Comparison of ENCODE assay signal across 29 cellular contexts in the genomic region with DNA sequence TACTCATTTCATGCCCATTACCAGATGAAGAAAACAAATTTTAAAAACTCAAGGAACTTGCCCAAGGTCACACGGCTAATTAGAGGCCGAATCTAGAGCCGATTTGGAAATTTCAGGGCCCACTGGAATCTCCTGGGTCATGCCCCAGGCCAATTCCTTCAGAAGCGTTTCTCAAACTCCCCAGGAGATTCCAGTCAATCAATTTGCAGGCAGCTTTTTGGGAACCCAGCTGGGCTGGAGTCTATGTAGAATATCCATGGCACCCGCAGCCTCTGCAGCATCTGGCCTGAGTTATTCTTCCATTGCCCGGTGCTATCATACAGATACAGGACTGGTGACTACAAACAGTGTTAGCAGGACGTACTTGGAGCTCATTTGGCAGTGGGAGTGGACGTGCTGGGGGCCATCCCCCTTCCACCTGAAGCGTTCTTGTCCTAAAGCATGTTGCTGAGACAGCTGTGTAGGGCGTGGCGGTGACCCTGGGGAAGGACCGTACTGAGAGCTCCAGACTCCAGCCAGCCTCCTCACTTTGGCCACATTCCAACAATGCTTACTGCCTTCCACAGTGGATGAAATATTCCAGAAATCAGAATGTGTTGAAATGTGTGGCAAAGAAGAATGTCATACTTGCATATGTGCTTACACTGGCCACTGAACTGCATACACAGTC. TPM values are rescaled to one million over a fixed set of nuclear protein-coding genes. Genes with fewer than 3 reads are reported as not detected.
DNase-seq lines count a peak whose midpoint lies in the region; ATAC-seq, FAIRE-seq and TF ChIP-seq lines count a peak whose summit lies in the region.
"Had no signal": no experiment of that assay in that cellular context is flagged by ENCODE, and none has a peak within 500 bp of the region (broad histone marks: within the 10 kb centered on the region; RNA-seq: fewer than 3 reads in every experiment).

No MANE protein-coding gene starts in this region.

- intact Hi-C loops in right lobe of liver (cut with DNase I): loop anchor here in 1 of 2 donors (5.0 kb wide), 1 partner anchor 110 kb away; no protein-coding TSS in a partner anchor
- intact Hi-C loops in HepG2 (cut with micrococcal nuclease; ENCODE audit: unreplicated experiment): no loop called here

- no peak overlapping the region for H3K9ac ChIP-seq in HepG2 (ENCODE audit: insufficient read depth, low read depth, low read length)
- H3K9ac ChIP-seq: BLaER1, GM23248 had no signal

- no peaks in the 10 kb centered on the region for H3K27me3 Mint-ChIP-seq in naive B cell
- H3K27me3 Mint-ChIP-seq: IgD-negative memory B cell had no signal

- H3K36me3 ChIP-seq in right lobe of liver (no peaks in the 10 kb centered on the region), HepG2 (replicated peaks in 1 of 2; ENCODE audit: control insufficient read depth in 1 of 2, insufficient read depth in 2 of 2, low read length in 2 of 2) (no peaks in the 10 kb centered on the region)
- H3K36me3 ChIP-seq: HAP-1, MG63 had no signal

- H2AFZ ChIP-seq in HepG2 (ENCODE audit: low read length): no peak overlapping the region
- H2AFZ ChIP-seq: GM23248 had no signal

- H3K4me1 Mint-ChIP-seq in naive B cell: peaks cover 35 to 62% (median 54%) of the 10 kb centered on the region in 3 donors

- BruUV-seq in HepG2 (replicated peaks; lab: Mats Ljungman, UMichigan): no TSS peak

- WGBS in right lobe of liver (ENCODE audit: insufficient coverage, low coverage, low lambda C conversion rate, missing lambda C conversion rate): 67% methylated on average over 6 of the region's 12 CpGs
- 3% methylated on average over 8 of the region's 12 CpGs for WGBS in HepG2 (ENCODE audit: low lambda C conversion rate)

- H3K4me1 ChIP-seq in right lobe of liver (no peaks in the 10 kb centered on the region), HepG2 (ENCODE audit: insufficient read depth, low read length) (peaks cover 12% of the 10 kb centered on the region; the same call in 1 of the 2 replicates)
- H3K4me1 ChIP-seq: A549, HAP-1 had no signal

- H3K79me2 ChIP-seq in HepG2 (ENCODE audit: insufficient read depth, low read length): no peaks in the 10 kb centered on the region

- in situ Hi-C loops in HepG2 (cut with HindIII; ENCODE audit: extremely low pct_ligation_motif_present, low pct_unique_long_range_greater_than_20kb): loop anchor here (5.0 kb wide), 1 partner anchor 110 kb away; no protein-coding TSS in a partner anchor

- no peak overlapping the region for H3K4me3 Mint-ChIP-seq in naive B cell
- H3K4me3 Mint-ChIP-seq: CD8-positive, alpha-beta T cell had no signal

- no peak overlapping the region for H3K27ac ChIP-seq in right lobe of liver
- no peak overlapping the region for H3K27ac ChIP-seq in HepG2 (ENCODE audit: extremely low read length, insufficient read depth, low read length)
- H3K27ac ChIP-seq: A549, BLaER1, GM23248, HL-60 had no signal

- no peaks in the 10 kb centered on the region for H4K20me1 ChIP-seq in HepG2 (ENCODE audit: insufficient read depth, low read length)

- TF ChIP-seq CTCF in right lobe of liver (IDR thresholded peaks at IDR 0.05): no peak
- no peak for TF ChIP-seq CTCF in HepG2 (CRISPR knock-in tag; IDR thresholded peaks at IDR 0.05)
- TF ChIP-seq CTCF in choroid plexus epithelial cell (conservative IDR thresholded peaks at IDR 0.05; ENCODE audit: low read depth, low read length): no peak

- H3K36me3 Mint-ChIP-seq in naive B cell: no peaks in the 10 kb centered on the region
- H3K36me3 Mint-ChIP-seq: IgD-negative memory B cell had no signal

- FAIRE-seq in HepG2 (lab: Jason Lieb, UNC): no peak
- FAIRE-seq: A549, GM12878, GM19239 had no signal

- H3K27ac Mint-ChIP-seq in naive B cell: peak overlapping the region in 4 of 6 donors; percentile 24 to 88 (median 46)
- H3K27ac Mint-ChIP-seq: CD8-positive, alpha-beta T cell had no signal

- CTCF ChIA-PET in HepG2 (lab: Yijun Ruan, JAX; ENCODE audit: low intra/inter-chr PET ratio, low total read pairs): interaction anchor here (3.2 kb wide), 1 partner anchor 112 kb away, joined by 20 read pairs; no protein-coding TSS in a partner anchor

- H3K9me3 ChIP-seq in right lobe of liver (no peaks in the 10 kb centered on the region), HepG2 (ENCODE audit: low read length) (no peaks in the 10 kb centered on the region)
- H3K9me3 ChIP-seq: A549, BLaER1, HAP-1, MG63 had no signal

- H3K4me2 ChIP-seq in HepG2 (ENCODE audit: low read depth, low read length): no peak overlapping the region
- H3K4me2 ChIP-seq: A549, BLaER1 had no signal

- POLR2A ChIA-PET in HepG2 (lab: Yijun Ruan, JAX): no interaction called here

- DNase-seq in right lobe of liver: peak in 2 of 3 donors; percentile 11 to 28
- DNase-seq in HepG2 (ENCODE audit: low spot score): no peak
- peak; percentile 35 for DNase-seq in choroid plexus epithelial cell (ENCODE audit: low read depth)
- DNase-seq in naive B cell: no peak
- no peak for DNase-seq in germinal center (ENCODE audit: low spot score)
- DNase-seq in T-helper 2 cell: no peak
- no peak for DNase-seq in NOMO-1 treated with DMSO at 0.1 percent for 48 hours (lab: John Stamatoyannopoulos, UW; ENCODE audit: unreplicated experiment)
- DNase-seq: Calu3; CD8-positive, alpha-beta T cell; DMS53; EL; GM23248; Kasumi-1; MG63; NCI-H1092 treated with DMSO at 0.1 percent for 48 hours; NCI-H2081; NCI-H510A; NCI-H774; PC-3; RPMI8226; SIG-M5 had no signal

- H3K9me3 Mint-ChIP-seq in naive B cell: no peaks in the 10 kb centered on the region
- H3K9me3 Mint-ChIP-seq: CD8-positive, alpha-beta T cell; IgD-negative memory B cell had no signal

- H3K27me3 ChIP-seq in right lobe of liver (no peaks in the 10 kb centered on the region), HepG2 (ENCODE audit: control insufficient read depth in 1 of 2, insufficient read depth in 2 of 2, low read length in 2 of 2) (peaks cover 4 to 36% of the 10 kb centered on the region in 2 experiments; a peak in 3 of 5 replicates)
- H3K27me3 ChIP-seq: BLaER1 had no signal

- no peak for TF ChIP-seq EP300 in HepG2 (IDR thresholded peaks at IDR 0.05; ENCODE audit: low read depth in 2 of 2, low read length in 2 of 2)
- no peak for TF ChIP-seq EP300 in HepG2 (CRISPR knock-in tag; IDR thresholded peaks at IDR 0.05; ENCODE audit: borderline replicate concordance)

- no peak for ATAC-seq in right lobe of liver
- ATAC-seq in HepG2: no peak
- ATAC-seq in naive B cell (ENCODE audit: low read depth in 2 of 2): no peak
- ATAC-seq: A549; CD8-positive, alpha-beta T cell; GM12878; PC-3 had no signal

- no peak for TF ChIP-seq RAD21 in HepG2 (CRISPR knock-in tag; IDR thresholded peaks at IDR 0.05)

- no peak overlapping the region for H3K4me3 ChIP-seq in right lobe of liver
- no peak overlapping the region for H3K4me3 ChIP-seq in HepG2 (replicated peaks in 1 of 3; ENCODE audit: insufficient read depth in 1 of 3, low read depth in 2 of 3, low read length in 3 of 3)
- H3K4me3 ChIP-seq in choroid plexus epithelial cell (ENCODE audit: low read depth, low read length): no peak overlapping the region
- H3K4me3 ChIP-seq: A549, BLaER1, GM12878, GM23248, HAP-1, MG63 had no signal

- TF ChIP-seq POLR2A in right lobe of liver (IDR thresholded peaks at IDR 0.05): no peak
- TF ChIP-seq POLR2A in HepG2 (IDR thresholded peaks at IDR 0.05; ENCODE audit: insufficient read depth in 1 of 2, low read depth in 2 of 2, low read length in 2 of 2): no peak

RNA-seq across cellular contexts. Expression of a gene that starts 38.3 kb away (rescaled TPM):
- total RNA-seq in right lobe of liver: 1 to 10 TPM; 3.3 to 9.8 (median 4.8) TPM
- total RNA-seq in HepG2 (2016; rRNA removed; fragmentation: Illumina TruSeq; extraction: Trizol): not detected in 2 replicates
- not detected in 2 replicates for total RNA-seq in HepG2 (2016; cell fraction: cytosol; rRNA removed; fragmentation: Illumina TruSeq; extraction: Trizol; ENCODE audit: low read depth)
- total RNA-seq in HepG2 (2016; cell fraction: insoluble cytoplasmic fraction; rRNA removed; fragmentation: Illumina TruSeq; extraction: Trizol): not detected in 2 replicates
- not detected in 2 replicates for total RNA-seq in HepG2 (2016; cell fraction: membrane; rRNA removed; fragmentation: Illumina TruSeq; extraction: Trizol)
- total RNA-seq in HepG2 (2016; cell fraction: nucleus; rRNA removed; fragmentation: Illumina TruSeq; extraction: Trizol): not detected in 2 replicates
- 0.04 and 0.10 TPM in 2 replicates for polyA plus RNA-seq in HepG2 (2011; rRNA removed)
- 0.08 TPM in 2 replicates for polyA plus RNA-seq in HepG2 (2011; cell fraction: cytosol; rRNA removed)
- 0.06 and 0.12 TPM in 2 replicates for polyA plus RNA-seq in HepG2 (2011; cell fraction: nucleus; rRNA removed)
- 0.09 TPM in 1 of 2 replicates, not detected in the other for polyA plus RNA-seq in HepG2 (2012)
- not detected in 2 replicates for polyA plus RNA-seq in HepG2 (2016; cell fraction: cytosol; fragmentation: Illumina TruSeq; extraction: Trizol; ENCODE audit: low read depth)
- polyA plus RNA-seq in HepG2 (2016; cell fraction: insoluble cytoplasmic fraction; fragmentation: Illumina TruSeq; extraction: Trizol; ENCODE audit: low read depth): not detected in 2 replicates
- not detected in 2 replicates for polyA plus RNA-seq in HepG2 (2016; cell fraction: membrane; fragmentation: Illumina TruSeq; extraction: Trizol; ENCODE audit: low read depth)
- polyA plus RNA-seq in HepG2 (2016; cell fraction: nucleus; fragmentation: Illumina TruSeq; extraction: Trizol; ENCODE audit: insufficient read depth, low read depth): not detected in 2 replicates
- 0.10 and 7.4 TPM in 2 replicates for polyA minus RNA-seq in HepG2 (2011; rRNA and poly(A)+ RNA removed; ENCODE audit: low replicate concordance)
- 0.97 TPM in 1 of 2 replicates, not detected in the other for polyA minus RNA-seq in HepG2 (2011; cell fraction: cytosol; rRNA and poly(A)+ RNA removed)
- not detected in 2 replicates for polyA minus RNA-seq in HepG2 (2011; cell fraction: nucleus; rRNA and poly(A)+ RNA removed)
- polyA plus RNA-seq in naive B cell (ENCODE audit: low read depth in 6 of 6): 10 to 100 TPM; 20.7 to 34.3 (median 25.1) TPM
- total RNA-seq: GM23248, HT1080 had no signal

RNA-seq across cellular contexts. Expression of a gene that starts 58.0 kb away (rescaled TPM):
- total RNA-seq in right lobe of liver (1 to 10 TPM in 5 of 6 experiments, under 1 TPM in 1; 0.88 to 6.8 (median 2.5) TPM), HepG2 (2016; rRNA removed; fragmentation: Illumina TruSeq; extraction: Trizol) (7.9 and 14.2 TPM in 2 replicates)
- total RNA-seq in HepG2 (2016; cell fraction: cytosol; rRNA removed; fragmentation: Illumina TruSeq; extraction: Trizol; ENCODE audit: low read depth): 9.4 and 9.9 TPM in 2 replicates
- total RNA-seq in HepG2 (2016; cell fraction: insoluble cytoplasmic fraction; rRNA removed; fragmentation: Illumina TruSeq; extraction: Trizol): 10.8 and 14.1 TPM in 2 replicates
- 8.0 and 8.6 TPM in 2 replicates for total RNA-seq in HepG2 (2016; cell fraction: membrane; rRNA removed; fragmentation: Illumina TruSeq; extraction: Trizol)
- total RNA-seq in HepG2 (2016; cell fraction: nucleus; rRNA removed; fragmentation: Illumina TruSeq; extraction: Trizol): 5.1 and 9.3 TPM in 2 replicates
- polyA plus RNA-seq in HepG2 (2011; rRNA removed) (26.9 and 27.0 TPM in 2 replicates), naive B cell (ENCODE audit: low read depth in 6 of 6) (not detected)
- 15.9 and 30.0 TPM in 2 replicates for polyA plus RNA-seq in HepG2 (2011; cell fraction: cytosol; rRNA removed)
- 16.3 and 18.8 TPM in 2 replicates for polyA plus RNA-seq in HepG2 (2011; cell fraction: nucleus; rRNA removed)
- 14.9 and 18.1 TPM in 2 replicates for polyA plus RNA-seq in HepG2 (2012)
- 7.3 and 9.3 TPM in 2 replicates for polyA plus RNA-seq in HepG2 (2016; cell fraction: cytosol; fragmentation: Illumina TruSeq; extraction: Trizol; ENCODE audit: low read depth)
- polyA plus RNA-seq in HepG2 (2016; cell fraction: insoluble cytoplasmic fraction; fragmentation: Illumina TruSeq; extraction: Trizol; ENCODE audit: low read depth): 5.5 and 6.2 TPM in 2 replicates
- 4.6 and 6.5 TPM in 2 replicates for polyA plus RNA-seq in HepG2 (2016; cell fraction: membrane; fragmentation: Illumina TruSeq; extraction: Trizol; ENCODE audit: low read depth)
- 9.5 and 10.5 TPM in 2 replicates for polyA plus RNA-seq in HepG2 (2016; cell fraction: nucleus; fragmentation: Illumina TruSeq; extraction: Trizol; ENCODE audit: insufficient read depth, low read depth)
- 10.8 TPM in 1 of 2 replicates, not detected in the other for polyA minus RNA-seq in HepG2 (2011; rRNA and poly(A)+ RNA removed; ENCODE audit: low replicate concordance)
- polyA minus RNA-seq in HepG2 (2011; cell fraction: cytosol; rRNA and poly(A)+ RNA removed): 6.5 and 7.7 TPM in 2 replicates
- 0.77 and 1.7 TPM in 2 replicates for polyA minus RNA-seq in HepG2 (2011; cell fraction: nucleus; rRNA and poly(A)+ RNA removed)
- total RNA-seq: Calu3; CD8-positive, alpha-beta T cell; GM12878; GM23248; HT1080 had no signal
- polyA plus RNA-seq: GM12878, GM23248, IgD-negative memory B cell had no signal

Comparison
In these comparisons a context has a peak if more than half of its experiments do, and no peak if none do; other contexts are left out.
1. DNase-seq: peak in right lobe of liver (2 of 3) and choroid plexus epithelial cell (single experiment); none in HepG2 (single experiment), naive B cell (single experiment), germinal center (single experiment), T-helper 2 cell (0 of 5) and NOMO-1 treated with DMSO at 0.1 percent for 48 hours (single experiment).